In the genomic region with DNA sequence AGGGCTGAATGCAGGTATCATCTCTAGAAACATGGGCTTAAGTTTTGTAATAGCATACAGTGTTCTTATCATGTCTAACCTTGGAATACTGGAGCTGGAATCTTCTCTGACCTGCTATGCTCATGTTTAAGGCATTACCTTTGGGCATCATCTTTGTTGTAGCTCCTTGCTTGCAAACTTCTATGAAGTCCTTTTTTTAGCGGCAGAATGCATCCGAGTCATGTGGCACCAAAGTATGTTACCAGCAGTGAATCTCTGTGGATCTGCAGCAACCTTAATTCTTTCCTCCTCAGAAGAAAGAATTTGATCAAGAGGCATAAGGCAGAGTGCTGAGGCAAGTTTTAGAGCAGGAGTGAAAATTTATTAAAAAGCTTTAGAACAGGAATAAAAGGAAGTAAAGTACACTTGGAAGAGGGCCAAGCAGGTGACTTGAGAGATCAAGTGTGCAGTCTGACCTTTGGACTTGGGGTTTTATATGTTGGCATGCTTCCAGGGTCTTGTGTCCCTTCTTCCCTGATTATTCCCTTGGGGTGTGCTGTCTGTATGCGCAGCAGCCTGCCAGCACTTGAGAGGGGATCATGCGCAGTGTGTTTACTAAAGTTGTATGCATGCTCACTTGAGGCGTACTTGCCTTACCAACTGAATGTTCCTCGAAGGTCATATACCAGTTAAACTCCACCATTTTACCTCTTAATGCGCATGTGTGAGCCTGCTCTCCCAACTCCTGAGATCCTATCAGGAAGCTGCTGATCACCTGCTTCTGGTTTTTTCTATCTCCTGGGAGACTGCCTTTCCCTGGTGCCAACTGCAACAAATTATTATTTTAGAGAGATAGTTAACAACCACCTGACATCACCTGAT, we compare ENCODE assay signal across 20 cellular contexts.
"Had no signal": no experiment of that assay in that cellular context is flagged by ENCODE, and none has a peak within 500 bp of the region (broad histone marks: within the 10 kb centered on the region; RNA-seq: fewer than 3 reads in every experiment).

No MANE protein-coding gene starts in this region.

- ATAC-seq: activated T-cell treated with anti-CD3 and anti-CD28 coated beads, Interleukin-2, amount 50 U/mL, for 72 hours; gastrocnemius medialis; heart right ventricle; left ventricle myocardium superior had no signal

- H3K4me3 ChIP-seq: gastrocnemius medialis, heart right ventricle, neural progenitor cell, right atrium auricular region, skin epidermis, tibial nerve had no signal

- H3K27ac ChIP-seq: brain microvascular endothelial cell, gastrocnemius medialis, heart right ventricle, neural progenitor cell, right atrium auricular region, skin epidermis, tibial nerve, WERI-Rb-1 had no signal

- H3K27me3 ChIP-seq: brain microvascular endothelial cell, gastrocnemius medialis, heart right ventricle, neural progenitor cell, right atrium auricular region, tibial nerve had no signal

- DNase-seq: activated CD4-positive, alpha-beta T cell treated with anti-CD3 and anti-CD28 coated beads for 1 hour; activated CD4-positive, alpha-beta T cell treated with anti-CD3 and anti-CD28 coated beads, Interleukin-2, amount 50 U/mL, for 4 hours; activated effector memory CD4-positive, alpha-beta T cell treated with anti-CD3 and anti-CD28 coated beads, Interleukin-2, amount 50 U/mL, for 16 hours; activated naive CD4-positive, alpha-beta T cell treated with anti-CD3 and anti-CD28 coated beads, Interleukin-2, amount 50 U/mL, for 16 hours; activated T-cell treated with anti-CD3 and anti-CD28 coated beads, Interleukin-2, amount 50 U/mL, for 72 hours; aorta; brain microvascular endothelial cell; cortex of kidney; gastrocnemius medialis; heart right ventricle; kidney glomerular epithelial cell; left ventricle myocardium superior; naive B cell; stimulated activated CD4-positive, alpha-beta T cell treated with anti-CD3 and anti-CD28 coated beads, Interleukin-15, amount 100 ng/mL, for 24 hours; stimulated activated CD4-positive, alpha-beta T cell treated with anti-CD3 and anti-CD28 coated beads, Interleukin-2, amount 100 ng/mL, for 48 hours; WERI-Rb-1 had no signal

- H3K36me3 ChIP-seq: brain microvascular endothelial cell, gastrocnemius medialis, heart right ventricle, neural progenitor cell, right atrium auricular region, tibial nerve, WERI-Rb-1 had no signal

- H3K4me1 ChIP-seq: neural progenitor cell, right atrium auricular region, tibial nerve had no signal
